1 cellular context compared by ENCODE assay signal in genomic region chr16:30032083-30032819, GRCh38.
TF ChIP-seq lines count a peak whose summit lies in the region.

No MANE protein-coding gene starts in this region.

TF ChIP-seq in IMR-90, 13 proteins besides CTCF, POLR2A, EP300 and RAD21 (continued from another document):
- TF ChIP-seq ELK1 (IDR thresholded peaks at IDR 0.05; ENCODE audit: borderline replicate concordance, low read depth, low read length) = no peak
- TF ChIP-seq MXI1 (IDR thresholded peaks at IDR 0.05; ENCODE audit: borderline replicate concordance, low read depth, low read length) = no peak
- TF ChIP-seq SMC3 (IDR thresholded peaks at IDR 0.05; ENCODE audit: low read depth, low read length) = peak; percentile 57
- no peak for TF ChIP-seq BHLHE40 (IDR thresholded peaks at IDR 0.05; ENCODE audit: low read depth, low read length)
